ENCODE assay signal across 1 cellular context in genomic region chr7:84941936-84942335, GRCh38.
TF ChIP-seq lines count a peak whose summit lies in the region.

No MANE protein-coding gene starts in this region.

TF ChIP-seq in GM23338, 12 proteins besides CTCF, POLR2A, EP300 and RAD21 (continued from another document):
- TF ChIP-seq ZNF462 (CRISPR knock-in tag; IDR thresholded peaks at IDR 0.05) (no peak), CREB1 (CRISPR knock-in tag; IDR thresholded peaks at IDR 0.05; ENCODE audit: low read depth) (no peak)
TF ChIP-seq in GM23338: peak in this region for 0.
